In genomic region chr1:38256072-38256471, GRCh38 we compare ENCODE assay signal across 1 cellular context.
TF ChIP-seq lines count a peak whose summit lies in the region.

No MANE protein-coding gene starts in this region.

TF ChIP-seq in GM23338, 12 proteins besides CTCF, POLR2A, EP300 and RAD21 (continued from another document):
- TF ChIP-seq REST (IDR thresholded peaks at IDR 0.05; ENCODE audit: unreplicated experiment) (no peak), ZNF462 (CRISPR knock-in tag; IDR thresholded peaks at IDR 0.05) (no peak), ZNF114 (CRISPR knock-in tag; IDR thresholded peaks at IDR 0.05) (no peak), CREB1 (CRISPR knock-in tag; IDR thresholded peaks at IDR 0.05; ENCODE audit: low read depth) (no peak), STAT1 (IDR thresholded peaks at IDR 0.05; ENCODE audit: unreplicated experiment) (no peak), EZH2phosphoT487 (IDR thresholded peaks at IDR 0.05; ENCODE audit: unreplicated experiment) (no peak), POLR2AphosphoS5 (IDR thresholded peaks at IDR 0.05; ENCODE audit: low read depth) (no peak)
